2 cellular contexts compared by ENCODE assay signal in genomic region chr12:90987520-90987919, GRCh38.
TF ChIP-seq lines count a peak whose summit lies in the region.

No MANE protein-coding gene starts in this region.

TF ChIP-seq in HepG2, 621 proteins besides CTCF, POLR2A, EP300 and RAD21:
- TF ChIP-seq CEBPB (IDR thresholded peaks at IDR 0.05; ENCODE audit: borderline replicate concordance, low read depth, low read length) (peak; percentile 6; the same call in 1 of the 2 replicates), MXD4 (CRISPR knock-in tag; IDR thresholded peaks at IDR 0.05) (no peak)
TF ChIP-seq in HepG2: peak in this region for 1.

TF ChIP-seq in HEK293T, 16 proteins besides CTCF, POLR2A, EP300 and RAD21:
- no peak for TF ChIP-seq L3MBTL2 (conservative IDR thresholded peaks at IDR 0.05)
- no peak for TF ChIP-seq BHLHE40 (IDR thresholded peaks at IDR 0.05; ENCODE audit: borderline replicate concordance)
- TF ChIP-seq FOXA1 (IDR thresholded peaks at IDR 0.05): no peak
- no peak for TF ChIP-seq FOXK2 (IDR thresholded peaks at IDR 0.05)
- no peak for TF ChIP-seq HDGF (IDR thresholded peaks at IDR 0.05; ENCODE audit: borderline replicate concordance)
- TF ChIP-seq ZNF384 (IDR thresholded peaks at IDR 0.05): no peak
